Comparison of ENCODE assay signal across 29 cellular contexts in the genomic region with DNA sequence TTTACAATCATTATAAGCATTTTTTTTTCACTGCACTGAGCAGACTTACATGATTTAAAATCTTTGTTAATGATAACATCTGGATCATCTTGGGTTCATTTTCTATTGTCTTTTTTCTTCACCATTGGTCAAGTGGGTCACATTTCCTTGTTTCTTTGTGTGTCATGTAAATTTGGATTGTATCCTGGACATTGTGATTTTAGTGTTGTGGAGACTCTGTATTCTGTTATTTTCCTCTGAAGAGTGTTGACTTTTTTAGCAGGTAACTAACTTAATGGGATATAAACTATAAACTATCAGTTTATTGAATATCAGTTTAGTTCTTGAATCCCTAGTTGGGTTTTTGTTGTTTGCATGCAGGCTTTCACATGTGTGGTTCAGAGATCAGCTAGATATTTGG. TPM values are rescaled to one million over a fixed set of nuclear protein-coding genes. Genes with fewer than 3 reads are reported as not detected.
"Had no signal": no experiment of that assay in that cellular context is flagged by ENCODE, and none has a peak within 500 bp of the region (broad histone marks: within the 10 kb centered on the region; RNA-seq: fewer than 3 reads in every experiment).

No MANE protein-coding gene starts in this region.

- H3K4me1 ChIP-seq: colonic mucosa, foreskin keratinocyte had no signal

- H3K27ac ChIP-seq: colonic mucosa, coronary artery, dorsolateral prefrontal cortex, epithelial cell of prostate, esophagus muscularis mucosa, esophagus squamous epithelium, foreskin keratinocyte, gastroesophageal sphincter, heart left ventricle, heart right ventricle, hepatocyte had no signal

- H3K36me3 ChIP-seq: colonic mucosa, esophagus muscularis mucosa, esophagus squamous epithelium, gastroesophageal sphincter, heart left ventricle, heart right ventricle had no signal

- H3K79me2 ChIP-seq: hepatocyte had no signal

- H3K4me2 ChIP-seq: hepatocyte had no signal

- ATAC-seq: effector memory CD8-positive, alpha-beta T cell; esophagus mucosa; foreskin keratinocyte; gastroesophageal sphincter; heart left ventricle; heart right ventricle had no signal

- DNase-seq: colonic mucosa; cortex of kidney; dermis blood vessel endothelial cell; dorsolateral prefrontal cortex; effector CD4-positive, alpha-beta T cell; effector CD8-positive, alpha-beta T cell; effector memory CD4-positive, alpha-beta T cell; effector memory CD8-positive, alpha-beta T cell; endodermal cell; erythroblast; esophagus squamous epithelium; foreskin fibroblast; foreskin keratinocyte; foreskin melanocyte; glutamatergic neuron; head of caudate nucleus; heart left ventricle; heart right ventricle had no signal

- H2AFZ ChIP-seq: hepatocyte had no signal

- FAIRE-seq: colon, endometrium, endothelial cell of umbilical vein, frontal cortex had no signal

- H3K4me3 Mint-ChIP-seq: dendritic cell treated with granulocyte-macrophage colony-stimulating factor and Interleukin-4, amounts not matched to agents 40 ng/mL and 50 ng/mL, for 4 days; effector memory CD8-positive, alpha-beta T cell; endodermal cell had no signal

- H3K9me3 ChIP-seq: colonic mucosa had no signal

- H3K27ac Mint-ChIP-seq: dendritic cell treated with granulocyte-macrophage colony-stimulating factor and Interleukin-4, amounts not matched to agents 40 ng/mL and 50 ng/mL, for 4 days; effector memory CD8-positive, alpha-beta T cell; endodermal cell had no signal

- H3K4me3 ChIP-seq: colonic mucosa, coronary artery, dorsolateral prefrontal cortex, esophagus muscularis mucosa, esophagus squamous epithelium, gastroesophageal sphincter, heart left ventricle, heart right ventricle, hepatocyte had no signal

- H3K27me3 ChIP-seq: dorsolateral prefrontal cortex had no signal

RNA-seq across cellular contexts. Expression of a gene that starts 4.0 kb away (rescaled TPM):
- total RNA-seq: dermis blood vessel endothelial cell, endothelial cell of umbilical vein had no signal
